Comparison of ENCODE assay signal across 1 cellular context in the genomic region with DNA sequence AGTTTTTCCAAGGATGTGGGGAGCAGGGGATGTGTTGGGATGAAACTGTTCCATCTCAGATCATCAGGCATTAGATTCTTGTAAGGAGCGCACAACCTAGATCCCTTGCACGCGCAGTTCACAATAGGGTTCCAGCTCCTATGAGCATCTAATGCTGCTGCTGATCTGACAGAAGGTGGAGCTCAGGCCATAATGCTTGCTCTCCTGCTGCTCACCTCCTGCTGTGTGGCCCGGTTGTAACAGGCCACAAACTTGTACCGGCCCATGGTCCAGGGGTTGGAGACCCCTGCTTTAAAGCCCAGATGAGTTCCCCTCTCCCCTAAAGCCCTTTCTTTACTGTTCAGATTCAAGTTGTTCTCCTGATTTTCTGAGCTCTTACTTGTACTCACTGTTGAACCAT.
TF ChIP-seq lines count a peak whose summit lies in the region.

No MANE protein-coding gene starts in this region.

TF ChIP-seq in GM12878, 131 proteins besides CTCF, POLR2A, EP300 and RAD21 (continued from another document):
- TF ChIP-seq SKIL (IDR thresholded peaks at IDR 0.05; ENCODE audit: low read depth, poor library complexity, severe bottlenecking), result no peak
- no peak for TF ChIP-seq MLLT1 (IDR thresholded peaks at IDR 0.05)
- no peak for TF ChIP-seq JUNB (IDR thresholded peaks at IDR 0.05)
